16 cellular contexts compared by ENCODE assay signal in the genomic region with DNA sequence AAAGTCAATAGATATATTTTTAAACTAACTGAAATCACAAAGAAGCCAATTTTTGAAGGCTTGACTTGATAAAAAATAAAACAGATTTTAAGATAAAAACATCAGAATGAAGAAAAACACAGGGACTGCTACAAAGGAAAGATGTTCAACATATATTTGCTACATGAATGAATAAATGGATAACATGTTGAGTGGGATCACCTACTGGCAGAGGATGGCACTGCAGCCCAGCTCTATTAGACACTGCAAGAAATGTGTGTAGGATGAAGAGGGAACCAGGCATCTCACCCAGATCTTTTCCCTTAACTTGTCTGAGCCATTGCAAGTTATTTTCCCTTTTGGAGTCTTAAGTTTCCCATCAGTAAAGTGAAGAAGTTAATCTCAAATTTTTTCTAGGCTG. TPM values are rescaled to one million over a fixed set of nuclear protein-coding genes. Genes with fewer than 3 reads are reported as not detected.
DNase-seq lines count a peak whose midpoint lies in the region; ATAC-seq and TF ChIP-seq lines count a peak whose summit lies in the region.
"Had no signal": no experiment of that assay in that cellular context is flagged by ENCODE, and none has a peak within 500 bp of the region (broad histone marks: within the 10 kb centered on the region; RNA-seq: fewer than 3 reads in every experiment).

No MANE protein-coding gene starts in this region.

- no peaks in the 10 kb centered on the region for H3K79me2 ChIP-seq in MM.1S (ENCODE audit: low read length)
- H3K79me2 ChIP-seq in smooth muscle cell (ENCODE audit: low read depth) = no peaks in the 10 kb centered on the region

- BruUV-seq in MCF 10A (replicated peaks; lab: Mats Ljungman, UMichigan) = no TSS peak

- no peak overlapping the region for H3K27ac Mint-ChIP-seq in MCF 10A (ENCODE audit: low read depth, unreplicated experiment)
- H3K27ac Mint-ChIP-seq: activated B cell treated with CpG ODN at 0.5 μM for 24 hours; stimulated activated effector memory CD8-positive, alpha-beta T cell treated with anti-CD3 and anti-CD28 coated beads, Interleukin-12 subunit alpha, Interleukin-12 subunit beta, amount 100 ng/mL, for 72 hours had no signal

- H3K4me2 ChIP-seq in MM.1S (ENCODE audit: low read depth, low read length) (no peak overlapping the region), smooth muscle cell (no peak overlapping the region)
- H3K4me2 ChIP-seq: BLaER1 had no signal

- H2AFZ ChIP-seq in MM.1S (ENCODE audit: low read length) (no peak overlapping the region), smooth muscle cell (ENCODE audit: low read depth) (no peak overlapping the region)

- peaks cover 3% of the 10 kb centered on the region for H3K27me3 Mint-ChIP-seq in MCF 10A (ENCODE audit: insufficient read depth, unreplicated experiment)

- no peak for ATAC-seq in GM18519 (IDR thresholded peaks at IDR 0.05; ENCODE audit: low FRiP score, unreplicated experiment)
- ATAC-seq: activated T-cell treated with anti-CD3 and anti-CD28 coated beads, Interleukin-2, amount 50 U/mL, for 4 hours; stimulated activated effector memory CD8-positive, alpha-beta T cell treated with anti-CD3 and anti-CD28 coated beads, Interleukin-12 subunit alpha, Interleukin-12 subunit beta, amount 100 ng/mL, for 72 hours had no signal

- peaks cover 7% of the 10 kb centered on the region for H3F3A ChIP-seq in MM.1S (ENCODE audit: insufficient read depth, low read length)
- no peaks in the 10 kb centered on the region for H3F3A ChIP-seq in smooth muscle cell (ENCODE audit: low read depth)

- no peaks in the 10 kb centered on the region for H3K4me1 ChIP-seq in breast epithelium
- peaks cover 13% of the 10 kb centered on the region for H3K4me1 ChIP-seq in MM.1S (ENCODE audit: low read length)
- peaks cover 5% of the 10 kb centered on the region for H3K4me1 ChIP-seq in smooth muscle cell (ENCODE audit: low read depth)
- H3K4me1 ChIP-seq: SJSA1 had no signal

- no peak for DNase-seq in MCF 10A (ENCODE audit: unreplicated experiment)
- DNase-seq in breast epithelium (ENCODE audit: low spot score in 2 of 2) = no peak
- no peak for DNase-seq in MM.1S
- DNase-seq in epithelial cell of esophagus (ENCODE audit: low read depth) = no peak
- no peak for DNase-seq in smooth muscle cell (lab: John Stamatoyannopoulos, UW; ENCODE audit: unreplicated experiment)
- DNase-seq in superior temporal gyrus (ENCODE audit: extremely low spot score) = no peak
- no peak for DNase-seq in occipital lobe (lab: John Stamatoyannopoulos, UW)
- DNase-seq: activated B cell treated with CpG ODN at 0.5 μM for 24 hours; activated T-cell treated with anti-CD3 and anti-CD28 coated beads, Interleukin-2, amount 50 U/mL, for 4 hours; NCI-H1105 treated with DMSO at 0.1 percent for 48 hours; NCI-H524 treated with DMSO at 0.1 percent for 48 hours had no signal

- peaks cover 0 to 3% of the 10 kb centered on the region in 2 donors for H3K27me3 ChIP-seq in breast epithelium
- H3K27me3 ChIP-seq in MM.1S (replicated peaks; ENCODE audit: insufficient read depth, low read length) = peaks cover 59% of the 10 kb centered on the region
- H3K27me3 ChIP-seq in smooth muscle cell (ENCODE audit: low read depth) = no peaks in the 10 kb centered on the region
- H3K27me3 ChIP-seq: BLaER1, SJSA1 had no signal

- TF ChIP-seq CTCF in MCF 10A (IDR thresholded peaks at IDR 0.05; ENCODE audit: unreplicated experiment) (peak; percentile 27), breast epithelium (IDR thresholded peaks at IDR 0.05) (no peak), MM.1S (IDR thresholded peaks at IDR 0.05; ENCODE audit: low read length) (peak; percentile 21; the same call in 1 of the 2 replicates), epithelial cell of esophagus (IDR thresholded peaks at IDR 0.05; ENCODE audit: insufficient read depth, low read depth, low read length, missing control alignments) (peak; percentile 32), smooth muscle cell (IDR thresholded peaks at IDR 0.05; ENCODE audit: borderline replicate concordance, insufficient read depth, poor library complexity, severe bottlenecking) (peak; percentile 35)

- POLR2A ChIA-PET in MCF 10A (lab: Yijun Ruan, JAX) = no interaction called here

- H3K9ac ChIP-seq in MM.1S (ENCODE audit: low read length) = no peak overlapping the region
- no peak overlapping the region for H3K9ac ChIP-seq in smooth muscle cell (ENCODE audit: low read depth)
- H3K9ac ChIP-seq: BLaER1 had no signal

- H3K9me3 ChIP-seq in breast epithelium (peaks cover 0 to 3% of the 10 kb centered on the region in 2 donors), MM.1S (replicated peaks; ENCODE audit: insufficient read depth, low read length) (no peaks in the 10 kb centered on the region), smooth muscle cell (replicated peaks; ENCODE audit: low read depth) (no peaks in the 10 kb centered on the region)
- H3K9me3 ChIP-seq: SJSA1 had no signal

- peaks cover 6% of the 10 kb centered on the region for H3K4me1 Mint-ChIP-seq in MCF 10A (ENCODE audit: insufficient read depth, unreplicated experiment)

- H3K9me3 Mint-ChIP-seq in MCF 10A (ENCODE audit: unreplicated experiment) = no peaks in the 10 kb centered on the region

- no peak overlapping the region for H3K4me3 ChIP-seq in breast epithelium
- no peak overlapping the region for H3K4me3 ChIP-seq in MM.1S (ENCODE audit: low read length)
- H3K4me3 ChIP-seq in epithelial cell of esophagus (ENCODE audit: low read length) = no peak overlapping the region
- H3K4me3 ChIP-seq in smooth muscle cell = no peak overlapping the region
- H3K4me3 ChIP-seq: BLaER1, SJSA1 had no signal

- H4K20me1 ChIP-seq in MM.1S (ENCODE audit: insufficient read depth, low read length) = no peaks in the 10 kb centered on the region
- no peaks in the 10 kb centered on the region for H4K20me1 ChIP-seq in smooth muscle cell (ENCODE audit: low read depth)

- CTCF ChIA-PET in MCF 10A (lab: Yijun Ruan, JAX) = interaction anchor here (0.7 to 1.0 kb wide), 4 partner anchors 10 to 837 kb away, joined by 3 to 4 read pairs (median 4); no protein-coding TSS in a partner anchor

- H3K4me3 Mint-ChIP-seq in MCF 10A (ENCODE audit: unreplicated experiment) = no peak overlapping the region
- H3K4me3 Mint-ChIP-seq: activated B cell treated with CpG ODN at 0.5 μM for 24 hours; activated T-cell treated with anti-CD3 and anti-CD28 coated beads, Interleukin-2, amount 50 U/mL, for 4 hours; stimulated activated effector memory CD8-positive, alpha-beta T cell treated with anti-CD3 and anti-CD28 coated beads, Interleukin-12 subunit alpha, Interleukin-12 subunit beta, amount 100 ng/mL, for 72 hours had no signal

- no peaks in the 10 kb centered on the region for H3K36me3 Mint-ChIP-seq in MCF 10A (ENCODE audit: insufficient read depth, unreplicated experiment)

- H3K36me3 ChIP-seq in breast epithelium (no peaks in the 10 kb centered on the region), MM.1S (replicated peaks; ENCODE audit: insufficient read depth, low read length) (no peaks in the 10 kb centered on the region), smooth muscle cell (ENCODE audit: low read depth) (no peaks in the 10 kb centered on the region)
- H3K36me3 ChIP-seq: BLaER1, SJSA1 had no signal

- H3K9me2 ChIP-seq in MM.1S (replicated peaks; ENCODE audit: insufficient read depth, low read length) = no peaks in the 10 kb centered on the region

- H3K27ac ChIP-seq in breast epithelium (no peak overlapping the region), MM.1S (ENCODE audit: low read length) (no peak overlapping the region), smooth muscle cell (ENCODE audit: low read depth) (no peak overlapping the region)
- H3K27ac ChIP-seq: BLaER1, SJSA1 had no signal

- intact Hi-C loops in MCF 10A (cut with micrococcal nuclease) (loop anchor here (10.0 kb wide), 1 partner anchor 1526 kb away; a partner anchor contains a TSS), breast epithelium (cut with DNase I; ENCODE audit: low total_unique reads) (no loop called here)

- TF ChIP-seq POLR2A in breast epithelium (IDR thresholded peaks at IDR 0.05) = no peak

RNA-seq across cellular contexts. Expression of a gene that starts 4.2 kb away (rescaled TPM):
- total RNA-seq in MCF 10A (2022) (not detected in 2 replicates), breast epithelium (not detected), smooth muscle cell (not detected in 2 replicates), occipital lobe (not detected)
- polyA plus RNA-seq in smooth muscle cell = not detected in 2 replicates
- total RNA-seq: activated B cell treated with CpG ODN at 0.5 μM for 24 hours; activated T-cell treated with anti-CD3 and anti-CD28 coated beads, Interleukin-2, amount 50 U/mL, for 4 hours; posterior vena cava; SJSA1 had no signal

RNA-seq across cellular contexts. Expression of a gene that starts 13.5 kb away (rescaled TPM):
- 11.0 and 21.7 TPM in 2 replicates for total RNA-seq in MCF 10A (2022)
- 1 to 10 TPM in 1 of 3 donors, not detected in 2; 4.3 TPM for total RNA-seq in breast epithelium
- 2.2 and 3.5 TPM in 2 replicates for total RNA-seq in smooth muscle cell
- 10.3 and 11.7 TPM in 2 replicates for polyA plus RNA-seq in smooth muscle cell
- 5.9 TPM for total RNA-seq in occipital lobe

Comparison
In these comparisons a context has a peak if more than half of its experiments do, and no peak if none do; other contexts are left out.
1. CTCF ChIP-seq: peak in MCF 10A (single experiment), MM.1S (single experiment), epithelial cell of esophagus (single experiment) and smooth muscle cell (single experiment); none in breast epithelium (0 of 3).